ENCODE assay signal across 8 cellular contexts in genomic region chr3:195542691-195543641, GRCh38. TPM values are rescaled to one million over a fixed set of nuclear protein-coding genes. Genes with fewer than 3 reads are reported as not detected.
A peak's percentile ranks its signal among the peaks of the same experiment; 100 is the strongest.
DNase-seq lines count a peak whose midpoint lies in the region; ATAC-seq and TF ChIP-seq lines count a peak whose summit lies in the region.

Gene PPP1R2, minus strand, starts transcription at chr3:195543325. Its CDS starts 300 bp downstream, at chr3:195543025.

- H3K27me3 ChIP-seq in BLaER1 treated with 17β-estradiol and CSF1 and Interleukin-3, amounts not matched to agents 10 nM and 100 nM = peaks cover 0 to 12% (median 9%) of the 10 kb centered on the region in 11 experiments; a peak in 15 of 22 replicates
- H3K27me3 ChIP-seq in liver (ENCODE audit: control insufficient read depth in 4 of 4, insufficient read depth in 4 of 4, low read length in 3 of 4) = no peaks in the 10 kb centered on the region

- H3K4me3 Mint-ChIP-seq in dendritic cell treated with granulocyte-macrophage colony-stimulating factor and Interleukin-4, amounts not matched to agents 40 ng/mL and 50 ng/mL, for 4 days = peak within 1 kb of the TSS; percentile 87

- H3K9me3 ChIP-seq in BLaER1 treated with 17β-estradiol and CSF1 and Interleukin-3, amounts not matched to agents 10 nM and 100 nM (replicated peaks in 1 of 11) = no peaks in the 10 kb centered on the region
- no peaks in the 10 kb centered on the region for H3K9me3 ChIP-seq in liver (ENCODE audit: control insufficient read depth in 4 of 4, low read length in 3 of 4)

- TF ChIP-seq CTCF in liver (IDR thresholded peaks at IDR 0.05; ENCODE audit: low read depth, low read length, missing input control) = no peak

- H3K4me1 ChIP-seq in BLaER1 treated with 17β-estradiol and CSF1 and Interleukin-3, amounts not matched to agents 10 nM and 100 nM = peaks cover 53 to 77% (median 67%) of the 10 kb centered on the region in 10 experiments
- peaks cover 6 to 26% (median 10%) of the 10 kb centered on the region in 4 donors for H3K4me1 ChIP-seq in liver (ENCODE audit: control insufficient read depth in 4 of 4, insufficient read depth in 4 of 4, low read length in 3 of 4)

- H3K36me3 ChIP-seq in BLaER1 treated with 17β-estradiol and CSF1 and Interleukin-3, amounts not matched to agents 10 nM and 100 nM = peaks cover 0 to 9% (median 6%) of the 10 kb centered on the region in 11 experiments; a peak in 7 of 22 replicates
- H3K36me3 ChIP-seq in liver (ENCODE audit: control insufficient read depth in 4 of 4, insufficient read depth in 3 of 4, low read depth in 1 of 4, low read length in 3 of 4) = no peaks in the 10 kb centered on the region

- no peak for TF ChIP-seq RAD21 in liver (IDR thresholded peaks at IDR 0.05)

- DNase-seq in NCI-H69 (lab: John Stamatoyannopoulos, UW) = peak; percentile 97
- DNase-seq in activated CD4-positive, alpha-beta T cell treated with anti-CD3 and anti-CD28 coated beads, Interleukin-2, amount 50 U/mL, for 4 hours = peak; percentile 84 to 88
- DNase-seq in stimulated activated CD4-positive, alpha-beta T cell treated with anti-CD3 and anti-CD28 coated beads, Interleukin-4, amount 100 ng/mL, for 1 hour = peak; percentile 92

- H3K9me3 Mint-ChIP-seq in dendritic cell treated with granulocyte-macrophage colony-stimulating factor and Interleukin-4, amounts not matched to agents 40 ng/mL and 50 ng/mL, for 4 days = no peaks in the 10 kb centered on the region

- H3K27me3 Mint-ChIP-seq in dendritic cell treated with granulocyte-macrophage colony-stimulating factor and Interleukin-4, amounts not matched to agents 40 ng/mL and 50 ng/mL, for 4 days = peaks cover 24% of the 10 kb centered on the region

- ATAC-seq in GM19351 (IDR thresholded peaks at IDR 0.05; ENCODE audit: unreplicated experiment) (peak; percentile 76), HG03520 (IDR thresholded peaks at IDR 0.05; ENCODE audit: unreplicated experiment) (peak; percentile 72)

- H3K36me3 Mint-ChIP-seq in dendritic cell treated with granulocyte-macrophage colony-stimulating factor and Interleukin-4, amounts not matched to agents 40 ng/mL and 50 ng/mL, for 4 days (ENCODE audit: low read depth) = peaks cover 27% of the 10 kb centered on the region

- peak within 1 kb of the TSS; percentile 97 for H3K27ac Mint-ChIP-seq in dendritic cell treated with granulocyte-macrophage colony-stimulating factor and Interleukin-4, amounts not matched to agents 40 ng/mL and 50 ng/mL, for 4 days

- peak within 1 kb of the TSS; percentile 92 to 99 (median 94) for H3K27ac ChIP-seq in BLaER1 treated with 17β-estradiol and CSF1 and Interleukin-3, amounts not matched to agents 10 nM and 100 nM
- peak within 1 kb of the TSS; percentile 85 to 86 for H3K27ac ChIP-seq in liver (ENCODE audit: low read depth in 1 of 2, low read length in 2 of 2)

- under 1% methylated on average over 105 of the region's 105 CpGs for WGBS in liver

- intact Hi-C loops in dendritic cell treated with granulocyte-macrophage colony-stimulating factor and Interleukin-4, amounts not matched to agents 40 ng/mL and 50 ng/mL, for 4 days (cut with micrococcal nuclease) = no loop called here

- H4K20me1 ChIP-seq in BLaER1 treated with 17β-estradiol and CSF1 and Interleukin-3, amounts not matched to agents 10 nM and 100 nM = peaks cover 36 to 55% (median 45%) of the 10 kb centered on the region in 11 experiments

- H3K9ac ChIP-seq in BLaER1 treated with 17β-estradiol and CSF1 and Interleukin-3, amounts not matched to agents 10 nM and 100 nM = peak within 1 kb of the TSS; percentile 90 to 100 (median 95)
- peak within 1 kb of the TSS; percentile 88 to 94 for H3K9ac ChIP-seq in liver (ENCODE audit: low read depth in 1 of 2, low read length in 2 of 2)

- H3K4me2 ChIP-seq in BLaER1 treated with 17β-estradiol and CSF1 and Interleukin-3, amounts not matched to agents 10 nM and 100 nM = peak within 1 kb of the TSS; percentile 78 to 98 (median 91)

- peak within 1 kb of the TSS; percentile 80 to 93 (median 89) for H3K4me3 ChIP-seq in BLaER1 treated with 17β-estradiol and CSF1 and Interleukin-3, amounts not matched to agents 10 nM and 100 nM
- H3K4me3 ChIP-seq in liver (ENCODE audit: low read depth in 1 of 3, low read length in 3 of 3) = peak within 1 kb of the TSS; percentile 77 to 95 (median 90)

- peaks cover 62% of the 10 kb centered on the region for H3K4me1 Mint-ChIP-seq in dendritic cell treated with granulocyte-macrophage colony-stimulating factor and Interleukin-4, amounts not matched to agents 40 ng/mL and 50 ng/mL, for 4 days (ENCODE audit: low read depth)

TF ChIP-seq in liver, 16 proteins besides CTCF, POLR2A, EP300 and RAD21:
- no peak for TF ChIP-seq JUND (IDR thresholded peaks at IDR 0.05)
- no peak for TF ChIP-seq FOXA2 (IDR thresholded peaks at IDR 0.05)
- TF ChIP-seq HNF4G (IDR thresholded peaks at IDR 0.05) = no peak
- peak; percentile 76 for TF ChIP-seq TAF1 (conservative IDR thresholded peaks at IDR 0.05)
- no peak for TF ChIP-seq NR2F2 (IDR thresholded peaks at IDR 0.05)
- peak; percentile 98 for TF ChIP-seq ZBTB33 (IDR thresholded peaks at IDR 0.05)
- peak; percentile 80 for TF ChIP-seq REST (IDR thresholded peaks at IDR 0.05)
- TF ChIP-seq SP1 (IDR thresholded peaks at IDR 0.05) = peak; percentile 41
- peak; percentile 82 for TF ChIP-seq YY1 (IDR thresholded peaks at IDR 0.05)
- TF ChIP-seq GABPA (IDR thresholded peaks at IDR 0.05 in 1 of 2, conservative IDR thresholded peaks at IDR 0.05 in 1 of 2) = no peak

RNA-seq across cellular contexts. Expression of gene PPP1R2, which starts in this region (rescaled TPM):
- 10 to 100 TPM; 13.6 to 21.4 TPM for total RNA-seq in liver
- 10 to 100 TPM in 1 of 2 donors, 1 to 10 TPM in 1; 9.3 to 18.5 TPM for polyA plus RNA-seq in liver

Comparison
In these comparisons a context has a peak if more than half of its experiments do, and no peak if none do; other contexts are left out.
1. Peak in every context shown above with its lines: DNase-seq, ATAC-seq, H3K4me3 ChIP-seq and H3K27ac ChIP-seq.